In genomic region chr9:93365427-93366118, GRCh38 we compare ENCODE assay signal across 1 cellular context.
A peak's percentile ranks its signal among the peaks of the same experiment; 100 is the strongest.
TF ChIP-seq lines count a peak whose summit lies in the region.

No MANE protein-coding gene starts in this region.

TF ChIP-seq in H1, 55 proteins besides CTCF, POLR2A, EP300 and RAD21 (continued from another document):
- TF ChIP-seq, protein P1, sequence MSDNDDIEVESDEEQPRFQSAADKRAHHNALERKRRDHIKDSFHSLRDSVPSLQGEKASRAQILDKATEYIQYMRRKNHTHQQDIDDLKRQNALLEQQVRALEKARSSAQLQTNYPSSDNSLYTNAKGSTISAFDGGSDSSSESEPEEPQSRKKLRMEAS (IDR thresholded peaks at IDR 0.05), result peak; percentile 53
TF ChIP-seq in H1: peak in this region for 3.
